ENCODE assay signal across 2 cellular contexts in genomic region chr14:57168138-57168695, GRCh38.
TF ChIP-seq lines count a peak whose summit lies in the region.

No MANE protein-coding gene starts in this region.

TF ChIP-seq in H1, 55 proteins besides CTCF, POLR2A, EP300 and RAD21 (continued from another document):
- TF ChIP-seq BCL11A (IDR thresholded peaks at IDR 0.05; ENCODE audit: low read depth in 2 of 2, low read length in 2 of 2) (no peak), YY1 (IDR thresholded peaks at IDR 0.05; ENCODE audit: low read depth, low read length) (no peak), TCF12 (IDR thresholded peaks at IDR 0.05; ENCODE audit: low read depth, low read length) (no peak), JUN (IDR thresholded peaks at IDR 0.05; ENCODE audit: low read depth, low read length) (no peak), ZNF274 (IDR thresholded peaks at IDR 0.05; ENCODE audit: borderline replicate concordance, extremely low read depth, low read length) (no peak), EGR1 (IDR thresholded peaks at IDR 0.05; ENCODE audit: borderline replicate concordance, low read depth, low read length) (no peak), CBX5 (IDR thresholded peaks at IDR 0.05; ENCODE audit: low read depth, low read length) (no peak), CEBPB (IDR thresholded peaks at IDR 0.05; ENCODE audit: low read depth, low read length) (no peak), HDAC6 (IDR thresholded peaks at IDR 0.05; ENCODE audit: low read depth, low read length) (no peak), SIN3A (conservative IDR thresholded peaks at IDR 0.05 in 1 of 2, IDR thresholded peaks at IDR 0.05 in 1 of 2; ENCODE audit: low read depth in 1 of 2, low read length in 2 of 2) (no peak), CBX8 (IDR thresholded peaks at IDR 0.05; ENCODE audit: borderline replicate concordance, low read depth, low read length) (no peak), FOSL1 (IDR thresholded peaks at IDR 0.05; ENCODE audit: insufficient read depth, low read depth, low read length) (no peak), E2F6 (IDR thresholded peaks at IDR 0.05) (no peak), TEAD4 (IDR thresholded peaks at IDR 0.05; ENCODE audit: low read depth, low read length) (no peak), SRF (IDR thresholded peaks at IDR 0.05; ENCODE audit: low read depth, low read length) (no peak), NANOG (IDR thresholded peaks at IDR 0.05; ENCODE audit: insufficient read depth, low read depth, low read length, poor library complexity, severe bottlenecking) (no peak), SP4 (IDR thresholded peaks at IDR 0.05; ENCODE audit: low read length) (no peak)

TF ChIP-seq in HepG2, 621 proteins besides CTCF, POLR2A, EP300 and RAD21:
- TF ChIP-seq THRA (CRISPR knock-in tag; IDR thresholded peaks at IDR 0.05; ENCODE audit: borderline replicate concordance) (peak; percentile 31; the same call in 1 of the 2 replicates), RARA (CRISPR knock-in tag; IDR thresholded peaks at IDR 0.05) (0 out of 2 replicates have a peak, but pooled peaks have one; percentile 21), SRSF1 (optimal IDR thresholded peaks at IDR 0.05; ENCODE audit: low read depth, low read length) (no peak), ATF2 (CRISPR knock-in tag; IDR thresholded peaks at IDR 0.05) (no peak), ZNF747 (CRISPR knock-in tag; IDR thresholded peaks at IDR 0.05; ENCODE audit: borderline replicate concordance) (no peak), RXRB (CRISPR knock-in tag; IDR thresholded peaks at IDR 0.05; ENCODE audit: borderline replicate concordance) (0 out of 2 replicates have a peak, but pooled peaks have one; percentile 18), SALL1 (CRISPR knock-in tag; IDR thresholded peaks at IDR 0.05) (0 out of 2 replicates have a peak, but pooled peaks have one; percentile 32), ARNT2 (CRISPR knock-in tag; IDR thresholded peaks at IDR 0.05; ENCODE audit: low read depth) (no peak), HNF4G (IDR thresholded peaks at IDR 0.05; ENCODE audit: borderline replicate concordance, low read depth, low read length) (peak; percentile 49; the same call in 1 of the 2 replicates), HNF4G (CRISPR knock-in tag; IDR thresholded peaks at IDR 0.05; ENCODE audit: borderline replicate concordance, low read depth) (no peak), TFAP4 (IDR thresholded peaks at IDR 0.05; ENCODE audit: borderline replicate concordance, low read depth) (peak; percentile 41; the same call in 1 of the 2 replicates), HNF4A (CRISPR knock-in tag; IDR thresholded peaks at IDR 0.05) (peak; percentile 78), EED (CRISPR knock-in tag; IDR thresholded peaks at IDR 0.05) (no peak)
- TF ChIP-seq, protein P1, sequence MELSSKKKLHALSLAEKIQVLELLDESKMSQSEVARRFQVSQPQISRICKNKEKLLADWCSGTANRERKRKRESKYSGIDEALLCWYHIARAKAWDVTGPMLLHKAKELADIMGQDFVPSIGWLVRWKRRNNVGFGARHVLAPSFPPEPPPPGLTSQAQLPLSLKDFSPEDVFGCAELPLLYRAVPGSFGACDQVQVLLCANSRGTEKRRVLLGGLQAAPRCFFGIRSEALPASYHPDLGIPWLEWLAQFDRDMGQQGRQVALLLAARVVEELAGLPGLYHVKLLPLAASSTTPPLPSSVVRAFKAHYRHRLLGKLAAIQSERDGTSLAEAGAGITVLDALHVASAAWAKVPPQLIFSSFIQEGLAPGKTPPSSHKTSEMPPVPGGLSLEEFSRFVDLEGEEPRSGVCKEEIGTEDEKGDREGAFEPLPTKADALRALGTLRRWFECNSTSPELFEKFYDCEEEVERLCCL (CRISPR knock-in tag; IDR thresholded peaks at IDR 0.05; ENCODE audit: borderline replicate concordance) = no peak
